20 cellular contexts compared by ENCODE assay signal in the genomic region with DNA sequence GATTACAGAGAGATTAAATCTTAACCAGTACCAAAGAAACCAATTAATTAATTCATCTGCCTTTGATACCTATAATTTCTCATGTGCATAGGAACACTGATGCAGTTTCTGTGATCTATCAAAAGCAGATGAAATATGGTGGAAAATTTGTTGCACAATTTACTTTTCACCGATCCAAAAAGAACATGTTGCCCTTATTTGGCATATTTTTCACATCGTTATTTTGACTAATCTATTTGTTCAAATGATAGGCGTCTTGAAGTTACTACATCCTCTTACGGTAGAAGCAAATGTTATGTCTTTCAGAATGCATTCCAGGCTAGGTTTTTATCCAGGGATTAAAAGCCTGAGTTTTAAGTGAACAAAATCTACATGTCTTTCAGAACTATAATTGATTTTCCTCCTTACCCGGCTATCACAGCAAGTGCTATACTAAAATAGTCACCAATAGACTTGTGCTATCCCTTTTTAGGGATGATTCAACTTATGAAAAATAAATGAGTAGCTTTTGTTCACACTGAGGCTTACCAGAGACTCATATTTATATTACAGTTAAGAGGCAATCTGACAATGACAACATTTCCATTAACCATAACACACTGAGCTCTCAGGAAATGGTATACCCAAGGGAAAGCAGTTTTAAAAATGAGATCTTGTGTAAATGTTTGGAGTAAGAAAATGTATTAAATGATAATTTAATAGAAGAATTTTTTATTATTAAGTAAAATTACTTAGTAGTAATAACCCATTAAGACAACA. TPM values are rescaled to one million over a fixed set of nuclear protein-coding genes. Genes with fewer than 3 reads are reported as not detected.
DNase-seq lines count a peak whose midpoint lies in the region; ATAC-seq, FAIRE-seq and TF ChIP-seq lines count a peak whose summit lies in the region.
"Had no signal": no experiment of that assay in that cellular context is flagged by ENCODE, and none has a peak within 500 bp of the region (broad histone marks: within the 10 kb centered on the region; RNA-seq: fewer than 3 reads in every experiment).

No MANE protein-coding gene starts in this region.

- no peak for TF ChIP-seq CTCF in HCT116 (IDR thresholded peaks at IDR 0.05 in 2 of 3, conservative IDR thresholded peaks at IDR 0.05 in 1 of 3; ENCODE audit: borderline replicate concordance in 1 of 3, insufficient read depth in 1 of 3, low read depth in 2 of 3, low read length in 2 of 3)
- TF ChIP-seq CTCF in ascending aorta (IDR thresholded peaks at IDR 0.05) = no peak
- no peak for TF ChIP-seq CTCF in glutamatergic neuron (IDR thresholded peaks at IDR 0.05; ENCODE audit: partially characterized antibody, unreplicated experiment)

- H3K27me3 ChIP-seq in HCT116 (ENCODE audit: insufficient read depth, low read length) (no peaks in the 10 kb centered on the region), ascending aorta (no peaks in the 10 kb centered on the region), mesenchymal stem cell (ENCODE audit: control insufficient read depth in 1 of 2, insufficient read depth in 1 of 2, low read length in 2 of 2) (no peaks in the 10 kb centered on the region)

- H3K4me2 ChIP-seq in HCT116 (ENCODE audit: low read length) = no peak overlapping the region
- H3K4me2 ChIP-seq in mesenchymal stem cell (ENCODE audit: low read length, poor library complexity, severe bottlenecking) = no peak overlapping the region
- H3K4me2 ChIP-seq: GM23338, KMS-11 had no signal

- no peaks in the 10 kb centered on the region for H3K9me3 ChIP-seq in HCT116 (ENCODE audit: control insufficient read depth in 1 of 2, insufficient read depth in 1 of 2, low read depth in 1 of 2, low read length in 2 of 2)
- H3K9me3 ChIP-seq in ascending aorta = no peaks in the 10 kb centered on the region
- no peaks in the 10 kb centered on the region for H3K9me3 ChIP-seq in mesenchymal stem cell (ENCODE audit: control insufficient read depth, low read length)
- H3K9me3 ChIP-seq: A549 had no signal

- peaks cover 4% of the 10 kb centered on the region for H3K4me1 Mint-ChIP-seq in glutamatergic neuron (ENCODE audit: low read depth, unreplicated experiment)
- H3K4me1 Mint-ChIP-seq: GM23338 had no signal

- H3K4me1 ChIP-seq in HCT116 (ENCODE audit: control insufficient read depth in 1 of 2, insufficient read depth in 2 of 2, low read length in 2 of 2) (no peaks in the 10 kb centered on the region), ascending aorta (peaks cover 0 to 13% of the 10 kb centered on the region in 2 donors), mesenchymal stem cell (ENCODE audit: control insufficient read depth, insufficient read depth, low read depth, low read length) (no peaks in the 10 kb centered on the region)

- H3K23ac ChIP-seq in mesenchymal stem cell (ENCODE audit: low read length in 2 of 2) = no peak overlapping the region

- no peak for DNase-seq in HCT116 (ENCODE audit: low read depth, low spot score)
- DNase-seq in ascending aorta (ENCODE audit: low spot score in 2 of 2) = no peak
- no peak for DNase-seq in mesenchymal stem cell
- DNase-seq in stimulated activated CD4-positive, alpha-beta T cell treated with anti-CD3 and anti-CD28 coated beads, Interleukin-2, amount 100 ng/mL, for 24 hours = no peak
- no peak for DNase-seq in NCI-H226
- DNase-seq in glutamatergic neuron = no peak
- DNase-seq in hypothalamus (lab: John Stamatoyannopoulos, UW) = no peak
- DNase-seq: AML-193; Calu3; CD4-positive, alpha-beta T cell; DMS79 treated with DMSO at 0.1 percent for 48 hours; NCI-H1105; NCI-H2029 treated with DMSO at 0.1 percent for 48 hours; NCI-H2227 treated with DMSO at 0.1 percent for 48 hours; NCI-H526 had no signal

- 0 out of 2 replicates have a peak, but pooled peaks cover 3% of the 10 kb centered on the region for H3K9me2 ChIP-seq in HCT116 (ENCODE audit: insufficient read depth)

- H3K9ac ChIP-seq in HCT116 (ENCODE audit: low read length) (no peak overlapping the region), mesenchymal stem cell (ENCODE audit: low read length) (no peak overlapping the region)
- H3K9ac ChIP-seq: KMS-11 had no signal

- no peak overlapping the region for H3K18ac ChIP-seq in mesenchymal stem cell (ENCODE audit: low read depth in 1 of 2, low read length in 2 of 2)

- WGBS in mesenchymal stem cell = 87% methylated on average over 4 of the region's 5 CpGs

- no peaks in the 10 kb centered on the region for H3K36me3 Mint-ChIP-seq in glutamatergic neuron (ENCODE audit: unreplicated experiment)

- H3K36me3 ChIP-seq in HCT116 (ENCODE audit: control insufficient read depth in 1 of 2, insufficient read depth in 2 of 2, low read length in 2 of 2) (no peaks in the 10 kb centered on the region), ascending aorta (no peaks in the 10 kb centered on the region), mesenchymal stem cell (ENCODE audit: control insufficient read depth in 1 of 2, insufficient read depth in 2 of 2, low read depth in 1 of 2, low read length in 2 of 2) (no peaks in the 10 kb centered on the region)

- no peak overlapping the region for H3K27ac Mint-ChIP-seq in glutamatergic neuron (ENCODE audit: unreplicated experiment)
- H3K27ac Mint-ChIP-seq: CD4-positive, alpha-beta T cell; GM23338 had no signal

- FAIRE-seq in A204.1 (lab: Jason Lieb, UNC) = peak; percentile 63
- FAIRE-seq: A549, G401.6 had no signal

- no peak for ATAC-seq in HCT116
- ATAC-seq: GM23338 had no signal

- no peaks in the 10 kb centered on the region for H3K79me2 ChIP-seq in HCT116 (ENCODE audit: insufficient read depth, low read length)

- no peak overlapping the region for H3K27ac ChIP-seq in HCT116 (ENCODE audit: low read depth, low read length)
- H3K27ac ChIP-seq in ascending aorta = peak overlapping the region; percentile 60 to 65
- H3K27ac ChIP-seq in mesenchymal stem cell (ENCODE audit: low read length, poor library complexity, severe bottlenecking) = peak overlapping the region; percentile 61
- H3K27ac ChIP-seq: A549, KMS-11 had no signal

- no peak overlapping the region for H3K14ac ChIP-seq in mesenchymal stem cell (ENCODE audit: low read length in 2 of 2)

- H4K8ac ChIP-seq in mesenchymal stem cell (ENCODE audit: low read length) = no peak overlapping the region

- no TSS peak for BruUV-seq in HCT116 (replicated peaks; lab: Mats Ljungman, UMichigan)

- H3K4ac ChIP-seq in mesenchymal stem cell (ENCODE audit: low read depth in 1 of 2, low read length in 2 of 2) = no peak overlapping the region

- RAD21 ChIA-PET in HCT116 (lab: Charles Lee; ENCODE audit: low non-redundant PET in 1 of 2, low total read pairs in 2 of 2, uncharacterized antibody in 2 of 2, unreplicated experiment in 2 of 2) = no interaction called here

- no peak for TF ChIP-seq POLR2A in HCT116 (IDR thresholded peaks at IDR 0.05; ENCODE audit: borderline replicate concordance, extremely low read depth, insufficient read depth, insufficient read length)

- no peaks in the 10 kb centered on the region for H3K79me1 ChIP-seq in mesenchymal stem cell (replicated peaks; ENCODE audit: low read length, poor library complexity, severe bottlenecking)

- H3K9me3 Mint-ChIP-seq in glutamatergic neuron (ENCODE audit: unreplicated experiment) = peaks cover 2% of the 10 kb centered on the region
- H3K9me3 Mint-ChIP-seq: CD4-positive, alpha-beta T cell; GM23338 had no signal

- CTCF ChIA-PET in HCT116 (lab: Charles Lee) = no interaction called here

- POLR2A ChIA-PET in HCT116 (lab: Charles Lee) = no interaction called here

- H2AK5ac ChIP-seq in mesenchymal stem cell (ENCODE audit: low read length, severe bottlenecking) = no peak overlapping the region

- H3K4me3 Mint-ChIP-seq in glutamatergic neuron (ENCODE audit: unreplicated experiment) = no peak overlapping the region
- H3K4me3 Mint-ChIP-seq: CD4-positive, alpha-beta T cell; GM23338 had no signal

- intact Hi-C loops in HCT116 (cut with micrococcal nuclease) = no loop called here
- intact Hi-C loops in ascending aorta (cut with DNase I) = no loop called here

- H4K91ac ChIP-seq in mesenchymal stem cell (ENCODE audit: low read length) = no peak overlapping the region

- TF ChIP-seq RAD21 in HCT116 (IDR thresholded peaks at IDR 0.05; ENCODE audit: low read depth) = no peak

- H2BK15ac ChIP-seq in mesenchymal stem cell (ENCODE audit: low read depth, poor library complexity, severe bottlenecking) = no peak overlapping the region

- H2BK5ac ChIP-seq in mesenchymal stem cell (ENCODE audit: low read depth, low read length, poor library complexity, severe bottlenecking) = no peak overlapping the region

- no peaks in the 10 kb centered on the region for H3K27me3 Mint-ChIP-seq in glutamatergic neuron (ENCODE audit: unreplicated experiment)
- H3K27me3 Mint-ChIP-seq: CD4-positive, alpha-beta T cell had no signal

- H2AFZ ChIP-seq in HCT116 (ENCODE audit: low read depth, low read length, poor library complexity, severe bottlenecking) (peak overlapping the region; percentile 46), mesenchymal stem cell (ENCODE audit: low read depth, low read length) (no peak overlapping the region)
- H2AFZ ChIP-seq: GM23338 had no signal

- H2BK120ac ChIP-seq in mesenchymal stem cell (ENCODE audit: low read depth, low read length) = no peak overlapping the region

- H3K4me3 ChIP-seq in HCT116 (replicated peaks in 1 of 2; ENCODE audit: low read depth in 1 of 2, low read length in 2 of 2) (no peak overlapping the region), ascending aorta (peak overlapping the region in 1 of 2 donors; percentile 18), mesenchymal stem cell (ENCODE audit: insufficient read depth in 1 of 2, low read depth in 1 of 2, low read length in 2 of 2) (no peak overlapping the region)
- H3K4me3 ChIP-seq: A549, GM23338 had no signal

- H4K20me1 ChIP-seq in HCT116 (ENCODE audit: insufficient read depth) = no peaks in the 10 kb centered on the region

- H2BK12ac ChIP-seq in mesenchymal stem cell (ENCODE audit: low read length in 2 of 2) = no peak overlapping the region

TF ChIP-seq in HCT116, 20 proteins besides CTCF, POLR2A, EP300 and RAD21 (continues in another document):
- TF ChIP-seq EGR1 (IDR thresholded peaks at IDR 0.05; ENCODE audit: low read depth) = no peak
- TF ChIP-seq FOSL1 (IDR thresholded peaks at IDR 0.05; ENCODE audit: low read depth) = no peak
- TF ChIP-seq, protein P1, sequence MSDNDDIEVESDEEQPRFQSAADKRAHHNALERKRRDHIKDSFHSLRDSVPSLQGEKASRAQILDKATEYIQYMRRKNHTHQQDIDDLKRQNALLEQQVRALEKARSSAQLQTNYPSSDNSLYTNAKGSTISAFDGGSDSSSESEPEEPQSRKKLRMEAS (IDR thresholded peaks at IDR 0.05) = no peak
- no peak for TF ChIP-seq POLR2AphosphoS5 (IDR thresholded peaks at IDR 0.05; ENCODE audit: low read depth, low read length)
- TF ChIP-seq, protein P2, sequence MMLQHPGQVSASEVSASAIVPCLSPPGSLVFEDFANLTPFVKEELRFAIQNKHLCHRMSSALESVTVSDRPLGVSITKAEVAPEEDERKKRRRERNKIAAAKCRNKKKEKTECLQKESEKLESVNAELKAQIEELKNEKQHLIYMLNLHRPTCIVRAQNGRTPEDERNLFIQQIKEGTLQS (IDR thresholded peaks at IDR 0.05) = no peak
- no peak for TF ChIP-seq EZH2 (IDR thresholded peaks at IDR 0.05)
- no peak for TF ChIP-seq SP1 (IDR thresholded peaks at IDR 0.05; ENCODE audit: low read depth)

RNA-seq across cellular contexts. Expression of a gene that starts 16.8 kb away (rescaled TPM):
- 129 TPM for total RNA-seq in HCT116 (2021; ENCODE audit: unreplicated experiment)
- polyA plus RNA-seq in HCT116 (2012) = 122 and 129 TPM in 2 replicates
- total RNA-seq in ascending aorta = 108 TPM
- 47.6 TPM for polyA plus RNA-seq in mesenchymal stem cell (2013, experiment 1 of 2)
- 50.2 TPM for polyA plus RNA-seq in mesenchymal stem cell (2013, experiment 2 of 2)
- 53.5 TPM for total RNA-seq in glutamatergic neuron (ENCODE audit: unreplicated experiment)
